ENCODE assay signal across 10 cellular contexts in the genomic region with DNA sequence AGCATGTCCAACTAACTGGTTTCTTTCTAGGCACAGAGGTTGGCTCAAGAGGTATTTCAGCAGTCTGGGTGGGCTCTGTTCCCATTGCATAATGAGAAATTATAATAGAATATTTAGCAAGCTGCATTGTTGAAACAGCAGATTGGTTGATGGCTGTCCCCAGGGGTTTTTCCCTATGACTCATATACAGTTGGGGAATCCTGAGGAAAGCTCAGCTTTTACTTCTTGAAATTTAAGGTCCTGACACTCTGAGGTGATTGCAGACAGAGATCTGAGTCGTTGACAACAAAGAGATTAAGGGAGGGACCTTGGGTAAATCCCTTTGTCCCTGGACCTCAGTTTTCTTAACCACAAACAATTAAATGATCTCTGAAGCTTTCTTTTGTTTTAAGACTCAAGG. TPM values are rescaled to one million over a fixed set of nuclear protein-coding genes. Genes with fewer than 3 reads are reported as not detected.
DNase-seq lines count a peak whose midpoint lies in the region; ATAC-seq and TF ChIP-seq lines count a peak whose summit lies in the region.
"Had no signal": no experiment of that assay in that cellular context is flagged by ENCODE, and none has a peak within 500 bp of the region (broad histone marks: within the 10 kb centered on the region; RNA-seq: fewer than 3 reads in every experiment).

No MANE protein-coding gene starts in this region.

- H3K27ac ChIP-seq in SJSA1: no peak overlapping the region
- H3K27ac ChIP-seq in transverse colon: no peak overlapping the region

- H3K4me1 ChIP-seq in SJSA1 (replicated peaks) (peaks cover 11% of the 10 kb centered on the region), HAP-1 (no peaks in the 10 kb centered on the region), transverse colon (no peaks in the 10 kb centered on the region)

- H3K36me3 ChIP-seq in SJSA1 (no peaks in the 10 kb centered on the region), HAP-1 (replicated peaks) (no peaks in the 10 kb centered on the region), transverse colon (no peaks in the 10 kb centered on the region)

- ATAC-seq in activated naive CD4-positive, alpha-beta T cell treated with anti-CD3 and anti-CD28 coated beads, Interleukin-2, amount 50 U/mL, for 72 hours: peak; percentile 51 to 98
- no peak for ATAC-seq in HG03175 (IDR thresholded peaks at IDR 0.05; ENCODE audit: unreplicated experiment)

- peaks cover 2 to 3% of the 10 kb centered on the region in 2 donors for H3K9me3 Mint-ChIP-seq in activated naive CD4-positive, alpha-beta T cell treated with anti-CD3 and anti-CD28 coated beads, Interleukin-2, amount 50 U/mL, for 72 hours

- no peaks in the 10 kb centered on the region for H3K27me3 ChIP-seq in SJSA1 (replicated peaks)
- no peaks in the 10 kb centered on the region for H3K27me3 ChIP-seq in HAP-1 (ENCODE audit: low read depth)
- H3K27me3 ChIP-seq in transverse colon: no peaks in the 10 kb centered on the region

- H3K4me3 ChIP-seq in SJSA1: no peak overlapping the region
- no peak overlapping the region for H3K4me3 ChIP-seq in HAP-1
- no peak overlapping the region for H3K4me3 ChIP-seq in transverse colon

- intact Hi-C loops in transverse colon (cut with DNase I; ENCODE audit: low total_unique reads): no loop called here

- peaks cover 0 to 3% of the 10 kb centered on the region in 2 donors for H3K36me3 Mint-ChIP-seq in activated naive CD4-positive, alpha-beta T cell treated with anti-CD3 and anti-CD28 coated beads, Interleukin-2, amount 50 U/mL, for 72 hours

- H3K9me3 ChIP-seq in SJSA1 (replicated peaks): no peaks in the 10 kb centered on the region
- no peaks in the 10 kb centered on the region for H3K9me3 ChIP-seq in HAP-1
- no peaks in the 10 kb centered on the region for H3K9me3 ChIP-seq in transverse colon

- no peak overlapping the region for H3K27ac Mint-ChIP-seq in activated naive CD4-positive, alpha-beta T cell treated with anti-CD3 and anti-CD28 coated beads, Interleukin-2, amount 50 U/mL, for 72 hours
- H3K27ac Mint-ChIP-seq: CD4-positive, alpha-beta T cell; H9 had no signal

- no peak for TF ChIP-seq EP300 in transverse colon (IDR thresholded peaks at IDR 0.05; ENCODE audit: low read depth)

- no peak for DNase-seq in activated naive CD4-positive, alpha-beta T cell treated with anti-CD3 and anti-CD28 coated beads, Interleukin-2, amount 50 U/mL, for 72 hours (ENCODE audit: low spot score in 2 of 2)
- DNase-seq in activated naive CD4-positive, alpha-beta T cell (lab: John Stamatoyannopoulos, UW): no peak
- DNase-seq in SJSA1 (ENCODE audit: low read depth in 1 of 2, low spot score in 2 of 2) (peak; percentile 45 to 54), fibroblast of peridontal ligament (ENCODE audit: extremely low read depth) (peak; percentile 77), HAP-1 (ENCODE audit: low spot score in 2 of 2) (no peak), GF-D8 (lab: John Stamatoyannopoulos, UW) (no peak), transverse colon (no peak)
- DNase-seq: H9 had no signal

- no peak for TF ChIP-seq POLR2A in transverse colon (IDR thresholded peaks at IDR 0.05)

- in situ Hi-C loops in HAP-1 (cut with MboI; ENCODE audit: low sequenced_read_pairs) (no loop called here), transverse colon (cut with MboI; ENCODE audit: low pct_ligation_motif_present in 1 of 4, low pct_unique_long_range_greater_than_20kb in 1 of 4, low sequenced_read_pairs in 3 of 4) (no loop called here)

- WGBS in transverse colon (ENCODE audit: low coverage in 1 of 2), 2 donors: 3% methylated on average over 1 of the region's 1 CpG; no CpG with 5 or more reads in 1 of the 2 donors

- TF ChIP-seq CTCF in transverse colon (IDR thresholded peaks at IDR 0.05): no peak

RNA-seq across cellular contexts. Expression of a gene that starts 38.3 kb away (rescaled TPM):
- total RNA-seq in activated naive CD4-positive, alpha-beta T cell treated with anti-CD3 and anti-CD28 coated beads, Interleukin-2, amount 50 U/mL, for 72 hours: 10 to 100 TPM; 11.0 to 26.9 TPM
- not detected in 2 replicates for total RNA-seq in SJSA1 (2014; rRNA removed; shearing (Covaris generic))
- total RNA-seq in transverse colon: 1 to 10 TPM in 2 of 4 donors, not detected in 2; 1.2 to 5.2 TPM
- total RNA-seq: H9 had no signal

Comparison
In these comparisons a context has a peak if more than half of its experiments do, and no peak if none do; other contexts are left out.
1. DNase-seq: peak in SJSA1 (2 of 2) and fibroblast of peridontal ligament (single experiment); none in activated naive CD4-positive, alpha-beta T cell treated with anti-CD3 and anti-CD28 coated beads, Interleukin-2, amount 50 U/mL, for 72 hours (0 of 2), activated naive CD4-positive, alpha-beta T cell (0 of 4), HAP-1 (0 of 2), GF-D8 (single experiment) and transverse colon (single experiment).